Comparison of ENCODE assay signal across 13 cellular contexts in the genomic region with DNA sequence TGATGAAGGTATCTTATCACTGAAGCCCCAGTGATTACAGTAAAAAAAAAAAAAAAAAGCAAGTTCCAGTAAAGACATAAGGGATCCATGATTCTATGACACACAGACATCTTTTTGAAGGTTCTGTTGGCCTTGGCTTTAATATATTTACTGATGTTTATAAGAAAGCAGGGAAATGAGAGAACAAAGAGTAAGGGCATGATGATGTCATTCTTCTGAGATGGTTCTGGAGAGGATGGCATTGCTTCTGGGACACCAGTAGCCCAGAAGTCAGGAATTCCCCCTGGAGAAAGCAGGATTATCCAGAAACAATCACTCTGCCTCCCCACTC.
DNase-seq lines count a peak whose midpoint lies in the region; ATAC-seq and TF ChIP-seq lines count a peak whose summit lies in the region.
"Had no signal": no experiment of that assay in that cellular context is flagged by ENCODE, and none has a peak within 500 bp of the region (broad histone marks: within the 10 kb centered on the region; RNA-seq: fewer than 3 reads in every experiment).

No MANE protein-coding gene starts in this region.

- no peak overlapping the region for H2AK5ac ChIP-seq in mesenchymal stem cell (ENCODE audit: low read length, severe bottlenecking)

- ATAC-seq in GM18909 (IDR thresholded peaks at IDR 0.05; ENCODE audit: poor library complexity, unreplicated experiment) (peak; percentile 4), GM21825 (IDR thresholded peaks at IDR 0.05; ENCODE audit: unreplicated experiment) (no peak)
- no peak for ATAC-seq in activated T-helper 17 cell treated with anti-CD3 and anti-CD28 coated beads, Interleukin-2, amount 50 U/mL, for 72 hours (replicated peaks)
- ATAC-seq: psoas muscle had no signal

- no peak overlapping the region for H3K18ac ChIP-seq in mesenchymal stem cell (ENCODE audit: low read depth in 1 of 2, low read length in 2 of 2)

- H3K4me2 ChIP-seq in mesenchymal stem cell (ENCODE audit: low read length, poor library complexity, severe bottlenecking) = no peak overlapping the region

- peak overlapping the region; percentile 55 for H3K4me3 Mint-ChIP-seq in activated T-helper 17 cell treated with anti-CD3 and anti-CD28 coated beads, Interleukin-2, amount 50 U/mL, for 72 hours

- H3K27ac Mint-ChIP-seq in activated T-helper 17 cell treated with anti-CD3 and anti-CD28 coated beads, Interleukin-2, amount 50 U/mL, for 72 hours = peak overlapping the region; percentile 92

- H3K4me1 ChIP-seq in mesenchymal stem cell (ENCODE audit: control insufficient read depth, insufficient read depth, low read depth, low read length) = no peaks in the 10 kb centered on the region
- H3K4me1 ChIP-seq: psoas muscle had no signal

- H4K91ac ChIP-seq in mesenchymal stem cell (ENCODE audit: low read length) = no peak overlapping the region

- no peak overlapping the region for H2AFZ ChIP-seq in mesenchymal stem cell (ENCODE audit: low read depth, low read length)

- no peaks in the 10 kb centered on the region for H3K27me3 ChIP-seq in GM06990 (replicated peaks; ENCODE audit: control insufficient read depth, insufficient read depth, low read length)
- no peaks in the 10 kb centered on the region for H3K27me3 ChIP-seq in mesenchymal stem cell (ENCODE audit: control insufficient read depth in 1 of 2, insufficient read depth in 1 of 2, low read length in 2 of 2)
- H3K27me3 ChIP-seq: BLaER1 treated with 17β-estradiol and CSF1 and Interleukin-3, amounts not matched to agents 10 nM and 100 nM had no signal

- no peak overlapping the region for H3K27ac ChIP-seq in mesenchymal stem cell (ENCODE audit: low read length, poor library complexity, severe bottlenecking)
- H3K27ac ChIP-seq: psoas muscle had no signal

- no peaks in the 10 kb centered on the region for H3K36me3 Mint-ChIP-seq in activated T-helper 17 cell treated with anti-CD3 and anti-CD28 coated beads, Interleukin-2, amount 50 U/mL, for 72 hours (ENCODE audit: low read depth)

- peak overlapping the region; percentile 16 for H3K4me3 ChIP-seq in GM06990 (replicated peaks; ENCODE audit: low read depth, low read length)
- H3K4me3 ChIP-seq in mesenchymal stem cell (ENCODE audit: insufficient read depth in 1 of 2, low read depth in 1 of 2, low read length in 2 of 2) = no peak overlapping the region
- H3K4me3 ChIP-seq: BLaER1 treated with 17β-estradiol and CSF1 and Interleukin-3, amounts not matched to agents 10 nM and 100 nM; psoas muscle had no signal

- no peak overlapping the region for H4K8ac ChIP-seq in mesenchymal stem cell (ENCODE audit: low read length)

- no peak overlapping the region for H2BK5ac ChIP-seq in mesenchymal stem cell (ENCODE audit: low read depth, low read length, poor library complexity, severe bottlenecking)

- peak overlapping the region; percentile 26 for H3K9ac ChIP-seq in mesenchymal stem cell (ENCODE audit: low read length)
- H3K9ac ChIP-seq: BLaER1 treated with 17β-estradiol and CSF1 and Interleukin-3, amounts not matched to agents 10 nM and 100 nM had no signal

- no peak for TF ChIP-seq CTCF in GM06990 (IDR thresholded peaks at IDR 0.05; ENCODE audit: insufficient read depth, low read length, poor library complexity, severe bottlenecking)

- no peak overlapping the region for H2BK15ac ChIP-seq in mesenchymal stem cell (ENCODE audit: low read depth, poor library complexity, severe bottlenecking)

- peak overlapping the region in 1 of 2 experiments; percentile 55 for H2BK12ac ChIP-seq in mesenchymal stem cell (ENCODE audit: low read length in 2 of 2)

- peak overlapping the region in 1 of 2 experiments; percentile 20 for H3K4ac ChIP-seq in mesenchymal stem cell (ENCODE audit: low read depth in 1 of 2, low read length in 2 of 2)

- H3K9me3 ChIP-seq in mesenchymal stem cell (ENCODE audit: control insufficient read depth, low read length) = no peaks in the 10 kb centered on the region
- H3K9me3 ChIP-seq: psoas muscle had no signal

- no peak overlapping the region for H3K14ac ChIP-seq in mesenchymal stem cell (ENCODE audit: low read length in 2 of 2)

- H3K79me1 ChIP-seq in mesenchymal stem cell (replicated peaks; ENCODE audit: low read length, poor library complexity, severe bottlenecking) = no peaks in the 10 kb centered on the region

- H3K9me3 Mint-ChIP-seq in activated T-helper 17 cell treated with anti-CD3 and anti-CD28 coated beads, Interleukin-2, amount 50 U/mL, for 72 hours = no peaks in the 10 kb centered on the region

- DNase-seq in GM06990 (ENCODE audit: extremely low read depth, insufficient read length) (no peak), mesenchymal stem cell (peak; percentile 53), SW 1271 (lab: John Stamatoyannopoulos, UW) (no peak), SKM-1 (lab: John Stamatoyannopoulos, UW; ENCODE audit: unreplicated experiment) (no peak), hepatic stellate cell (ENCODE audit: low spot score) (no peak)
- DNase-seq: DND-41, islet precursor cell, NCI-H1048, psoas muscle had no signal

- H3K4me1 Mint-ChIP-seq in activated T-helper 17 cell treated with anti-CD3 and anti-CD28 coated beads, Interleukin-2, amount 50 U/mL, for 72 hours = peaks cover 12% of the 10 kb centered on the region

- H3K36me3 ChIP-seq in GM06990 (ENCODE audit: control insufficient read depth, insufficient read depth, low read length) (no peaks in the 10 kb centered on the region), mesenchymal stem cell (ENCODE audit: control insufficient read depth in 1 of 2, insufficient read depth in 2 of 2, low read depth in 1 of 2, low read length in 2 of 2) (no peaks in the 10 kb centered on the region)
- H3K36me3 ChIP-seq: BLaER1 treated with 17β-estradiol and CSF1 and Interleukin-3, amounts not matched to agents 10 nM and 100 nM had no signal

- no peaks in the 10 kb centered on the region for H3K27me3 Mint-ChIP-seq in activated T-helper 17 cell treated with anti-CD3 and anti-CD28 coated beads, Interleukin-2, amount 50 U/mL, for 72 hours

- H3K23ac ChIP-seq in mesenchymal stem cell (ENCODE audit: low read length in 2 of 2) = no peak overlapping the region

- H2BK120ac ChIP-seq in mesenchymal stem cell (ENCODE audit: low read depth, low read length) = no peak overlapping the region
